Comparison of ENCODE assay signal across 9 cellular contexts in genomic region chrX:153646620-153647373, GRCh38. TPM values are rescaled to one million over a fixed set of nuclear protein-coding genes. Genes with fewer than 3 reads are reported as not detected.
DNase-seq lines count a peak whose midpoint lies in the region; ATAC-seq and TF ChIP-seq lines count a peak whose summit lies in the region.
"Had no signal": no experiment of that assay in that cellular context is flagged by ENCODE, and none has a peak within 500 bp of the region (broad histone marks: within the 10 kb centered on the region; RNA-seq: fewer than 3 reads in every experiment).

Gene DUSP9 (plus strand): TSS chrX:153647203. CDS start chrX:153647954, 751 bp downstream.

- H2AK5ac ChIP-seq in mesendoderm (ENCODE audit: low read length), result no peak within 1 kb of the TSS

- WGBS in mesendoderm (ENCODE audit: extremely low coverage, insufficient coverage, low lambda C conversion rate), result no CpG with 5 or more reads among the region's 53 CpGs

- no peak within 1 kb of the TSS for H3K23ac ChIP-seq in mesendoderm (ENCODE audit: low read length)

- H3K9me3 Mint-ChIP-seq in brain, result peaks cover 0 to 23% (median 1%) of the 10 kb centered on the region in 5 experiments

- H2BK5ac ChIP-seq in mesendoderm (ENCODE audit: low read length), result no peak within 1 kb of the TSS

- peak; percentile 34 for DNase-seq in CD1c-positive myeloid dendritic cell (ENCODE audit: extremely low spot score)
- DNase-seq in HPDE6-E6E7 (ENCODE audit: extremely low spot score), result peak; percentile 86
- DNase-seq in mesendoderm, result peak; percentile 67
- DNase-seq in middle frontal gyrus (ENCODE audit: extremely low spot score, low spot score), result no peak

- peaks cover 5% of the 10 kb centered on the region for H3K4me1 Mint-ChIP-seq in brain

- H3K4me3 ChIP-seq in mesendoderm (ENCODE audit: low read length), result no peak within 1 kb of the TSS

- H3K27ac ChIP-seq in mesendoderm (ENCODE audit: low read depth, low read length), result no peak within 1 kb of the TSS
- H3K27ac ChIP-seq: heart left ventricle had no signal

- no peaks in the 10 kb centered on the region for H3K79me1 ChIP-seq in mesendoderm (ENCODE audit: low read length)

- peak within 1 kb of the TSS in 3 of 5 experiments; percentile 31 to 66 (median 45) for H3K4me3 Mint-ChIP-seq in brain

- ATAC-seq in GM19328 (IDR thresholded peaks at IDR 0.05; ENCODE audit: unreplicated experiment) (no peak), GM21360 (IDR thresholded peaks at IDR 0.05; ENCODE audit: unreplicated experiment) (no peak), GM19324 (IDR thresholded peaks at IDR 0.05; ENCODE audit: low FRiP score, unreplicated experiment) (no peak)

- no peaks in the 10 kb centered on the region for H3K79me2 ChIP-seq in mesendoderm (ENCODE audit: control insufficient read depth, insufficient read depth, low read length)

- no peak within 1 kb of the TSS for H3K4me2 ChIP-seq in mesendoderm (ENCODE audit: low read length)

- no peak within 1 kb of the TSS for H4K5ac ChIP-seq in mesendoderm (ENCODE audit: low read length)

- no peaks in the 10 kb centered on the region for H3K36me3 Mint-ChIP-seq in brain

- peak within 1 kb of the TSS; percentile 70 for H3K56ac ChIP-seq in mesendoderm (ENCODE audit: low read length)

- peaks cover 27% of the 10 kb centered on the region for H3K27me3 ChIP-seq in mesendoderm (ENCODE audit: insufficient read depth, low read length, poor library complexity)

- no peaks in the 10 kb centered on the region for H3K36me3 ChIP-seq in mesendoderm (ENCODE audit: control insufficient read depth, insufficient read depth, low read length)
- H3K36me3 ChIP-seq: heart left ventricle had no signal

- no peak within 1 kb of the TSS for H3K18ac ChIP-seq in mesendoderm (ENCODE audit: low read length)

- H2BK15ac ChIP-seq in mesendoderm (replicated peaks; ENCODE audit: low read depth), result no peak within 1 kb of the TSS

- no peak within 1 kb of the TSS for H3K9ac ChIP-seq in mesendoderm (ENCODE audit: low read length)

- H4K8ac ChIP-seq in mesendoderm (ENCODE audit: low read depth, low read length), result no peak within 1 kb of the TSS

- H3K27me3 Mint-ChIP-seq in brain, result peaks cover 46% of the 10 kb centered on the region

- TF ChIP-seq CTCF in brain (conservative IDR thresholded peaks at IDR 0.05), result no peak

- no peaks in the 10 kb centered on the region for H3K4me1 ChIP-seq in mesendoderm (ENCODE audit: control insufficient read depth, low read depth, low read length)

- no peak within 1 kb of the TSS for H2BK120ac ChIP-seq in mesendoderm (ENCODE audit: low read depth, low read length)

- H3K4ac ChIP-seq in mesendoderm (ENCODE audit: low read depth, low read length), result no peak within 1 kb of the TSS

- H3K27ac Mint-ChIP-seq in brain, result no peak within 1 kb of the TSS

RNA-seq across cellular contexts. Expression of gene DUSP9, which starts in this region (rescaled TPM):
- 0.81 TPM for polyA plus RNA-seq in brain (ENCODE audit: insufficient read depth, low read depth, low replicate concordance)
- 0.51 TPM for polyA plus RNA-seq in mesendoderm (2013, experiment 1 of 2)
- 0.42 TPM for polyA plus RNA-seq in mesendoderm (2013, experiment 2 of 2)
